Comparison of ENCODE assay signal across 1 cellular context in genomic region chr3:100075163-100075562, GRCh38.
A peak's percentile ranks its signal among the peaks of the same experiment; 100 is the strongest.
TF ChIP-seq lines count a peak whose summit lies in the region.

No MANE protein-coding gene starts in this region.

TF ChIP-seq in HepG2, 621 proteins besides CTCF, POLR2A, EP300 and RAD21:
- TF ChIP-seq GMEB1 (CRISPR knock-in tag; IDR thresholded peaks at IDR 0.05; ENCODE audit: borderline replicate concordance) (no peak), KAT7 (CRISPR knock-in tag; IDR thresholded peaks at IDR 0.05; ENCODE audit: borderline replicate concordance) (peak; percentile 57; the same call in 1 of the 2 replicates)
